Comparison of ENCODE assay signal across 29 cellular contexts in the genomic region with DNA sequence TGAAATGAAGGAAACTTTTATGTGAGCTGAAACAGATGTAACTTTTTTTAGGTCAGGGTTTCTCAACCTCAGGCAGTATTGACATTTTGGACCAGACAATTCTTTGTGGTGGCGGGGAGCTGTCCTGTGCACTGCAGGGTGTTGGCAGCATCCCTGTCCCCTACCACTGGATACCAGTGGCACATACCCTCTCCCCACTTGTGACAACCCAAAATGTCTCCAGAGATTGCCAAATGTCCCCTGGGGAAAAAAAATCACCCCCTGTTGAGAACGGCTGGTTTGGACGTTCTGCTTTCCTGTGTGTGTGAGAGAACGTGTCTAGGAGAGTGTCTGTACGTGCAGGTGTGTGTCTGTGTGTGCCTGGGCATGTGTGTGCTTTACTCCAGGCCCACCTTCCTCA. TPM values are rescaled to one million over a fixed set of nuclear protein-coding genes. Genes with fewer than 3 reads are reported as not detected.
"Had no signal": no experiment of that assay in that cellular context is flagged by ENCODE, and none has a peak within 500 bp of the region (broad histone marks: within the 10 kb centered on the region; RNA-seq: fewer than 3 reads in every experiment).

No MANE protein-coding gene starts in this region.

- H3K4me1 ChIP-seq: breast epithelium, parathyroid adenoma, psoas muscle, sigmoid colon, thyroid gland had no signal

- H3K27ac ChIP-seq: breast epithelium, parathyroid adenoma, psoas muscle, sigmoid colon, thyroid gland had no signal

- DNase-seq: activated CD4-positive, alpha-beta T cell treated with anti-CD3 and anti-CD28 coated beads, Interleukin-2, amount 50 U/mL, for 1 hour; activated naive CD4-positive, alpha-beta T cell; activated T-cell treated with anti-CD3 and anti-CD28 coated beads, Interleukin-2, amount 50 U/mL, for 72 hours; central memory CD4-positive, alpha-beta T cell; endodermal cell; foreskin fibroblast; head of caudate nucleus; hippocampal formation; left cardiac atrium; left ventricle myocardium superior; naive B cell; nephron progenitor cell; nucleus accumbens; sigmoid colon; small intestine; stimulated activated CD4-positive, alpha-beta T cell treated with anti-CD3 and anti-CD28 coated beads, Interleukin-1b, Interleukin-23, amount 100 ng/mL, for 48 hours; stimulated activated naive B cell treated with anti-CD40 and anti-IgM and Interleukin-4, amounts not matched to agents 10 μg/mL and 1 μg/mL and 100 μg/mL, for 72 hours; stomach; T1000; thyroid gland had no signal

- H3K4me1 Mint-ChIP-seq: endodermal cell; stimulated activated naive B cell treated with anti-CD40 and anti-IgM and Interleukin-4, amounts not matched to agents 10 μg/mL and 1 μg/mL and 100 μg/mL, for 72 hours had no signal

- H3K4me3 ChIP-seq: breast epithelium, psoas muscle, sigmoid colon, stomach, thyroid gland had no signal

- H3K9me3 Mint-ChIP-seq: activated CD8-positive, alpha-beta T cell treated with anti-CD3 and anti-CD28 coated beads for 36 hours; activated naive CD4-positive, alpha-beta T cell treated with anti-CD3 and anti-CD28 coated beads, Interleukin-2, amount 50 U/mL, for 72 hours; activated T-cell treated with anti-CD3 and anti-CD28 coated beads, Interleukin-2, amount 50 U/mL, for 72 hours; dendritic cell treated with granulocyte-macrophage colony-stimulating factor and Interleukin-4, amounts not matched to agents 40 ng/mL and 50 ng/mL, for 4 days; endodermal cell; nephron progenitor cell; stimulated activated naive B cell treated with anti-CD40 and anti-IgM and Interleukin-4, amounts not matched to agents 10 μg/mL and 1 μg/mL and 100 μg/mL, for 72 hours had no signal

- H3K36me3 Mint-ChIP-seq: activated naive CD4-positive, alpha-beta T cell treated with anti-CD3 and anti-CD28 coated beads, Interleukin-2, amount 50 U/mL, for 72 hours; naive B cell; stimulated activated naive B cell treated with anti-CD40 and anti-IgM and Interleukin-4, amounts not matched to agents 10 μg/mL and 1 μg/mL and 100 μg/mL, for 72 hours had no signal

- H3K4me3 Mint-ChIP-seq: activated CD8-positive, alpha-beta T cell treated with anti-CD3 and anti-CD28 coated beads for 36 hours; activated T-cell treated with anti-CD3 and anti-CD28 coated beads, Interleukin-2, amount 50 U/mL, for 72 hours; dendritic cell treated with granulocyte-macrophage colony-stimulating factor and Interleukin-4, amounts not matched to agents 40 ng/mL and 50 ng/mL, for 4 days; endodermal cell; naive B cell; nephron progenitor cell; stimulated activated naive B cell treated with anti-CD40 and anti-IgM and Interleukin-4, amounts not matched to agents 10 μg/mL and 1 μg/mL and 100 μg/mL, for 72 hours; WTC11 had no signal

- ATAC-seq: activated naive CD4-positive, alpha-beta T cell treated with anti-CD3 and anti-CD28 coated beads, Interleukin-2, amount 50 U/mL, for 72 hours; esophagus mucosa; left cardiac atrium; left ventricle myocardium superior; psoas muscle; stimulated activated naive B cell treated with anti-CD40 and anti-IgM and Interleukin-4, amounts not matched to agents 10 μg/mL and 1 μg/mL and 100 μg/mL, for 72 hours; WTC11 had no signal

- H3K27ac Mint-ChIP-seq: activated CD8-positive, alpha-beta T cell treated with anti-CD3 and anti-CD28 coated beads for 36 hours; activated naive CD4-positive, alpha-beta T cell treated with anti-CD3 and anti-CD28 coated beads, Interleukin-2, amount 50 U/mL, for 72 hours; activated T-cell treated with anti-CD3 and anti-CD28 coated beads, Interleukin-2, amount 50 U/mL, for 72 hours; dendritic cell treated with granulocyte-macrophage colony-stimulating factor and Interleukin-4, amounts not matched to agents 40 ng/mL and 50 ng/mL, for 4 days; endodermal cell; nephron progenitor cell; stimulated activated naive B cell treated with anti-CD40 and anti-IgM and Interleukin-4, amounts not matched to agents 10 μg/mL and 1 μg/mL and 100 μg/mL, for 72 hours; WTC11 had no signal

- H3K9me3 ChIP-seq: breast epithelium, psoas muscle, sigmoid colon, stomach, thyroid gland had no signal

- H3K27me3 ChIP-seq: thyroid gland had no signal

- H3K36me3 ChIP-seq: breast epithelium, sigmoid colon, stomach, thyroid gland had no signal

RNA-seq across cellular contexts. Expression of a gene that starts 30.7 kb away (rescaled TPM):
- total RNA-seq: activated CD8-positive, alpha-beta T cell treated with anti-CD3 and anti-CD28 coated beads for 36 hours; activated naive CD4-positive, alpha-beta T cell treated with anti-CD3 and anti-CD28 coated beads, Interleukin-2, amount 50 U/mL, for 72 hours; lung microvascular endothelial cell had no signal
